7 cellular contexts compared by ENCODE assay signal in the genomic region with DNA sequence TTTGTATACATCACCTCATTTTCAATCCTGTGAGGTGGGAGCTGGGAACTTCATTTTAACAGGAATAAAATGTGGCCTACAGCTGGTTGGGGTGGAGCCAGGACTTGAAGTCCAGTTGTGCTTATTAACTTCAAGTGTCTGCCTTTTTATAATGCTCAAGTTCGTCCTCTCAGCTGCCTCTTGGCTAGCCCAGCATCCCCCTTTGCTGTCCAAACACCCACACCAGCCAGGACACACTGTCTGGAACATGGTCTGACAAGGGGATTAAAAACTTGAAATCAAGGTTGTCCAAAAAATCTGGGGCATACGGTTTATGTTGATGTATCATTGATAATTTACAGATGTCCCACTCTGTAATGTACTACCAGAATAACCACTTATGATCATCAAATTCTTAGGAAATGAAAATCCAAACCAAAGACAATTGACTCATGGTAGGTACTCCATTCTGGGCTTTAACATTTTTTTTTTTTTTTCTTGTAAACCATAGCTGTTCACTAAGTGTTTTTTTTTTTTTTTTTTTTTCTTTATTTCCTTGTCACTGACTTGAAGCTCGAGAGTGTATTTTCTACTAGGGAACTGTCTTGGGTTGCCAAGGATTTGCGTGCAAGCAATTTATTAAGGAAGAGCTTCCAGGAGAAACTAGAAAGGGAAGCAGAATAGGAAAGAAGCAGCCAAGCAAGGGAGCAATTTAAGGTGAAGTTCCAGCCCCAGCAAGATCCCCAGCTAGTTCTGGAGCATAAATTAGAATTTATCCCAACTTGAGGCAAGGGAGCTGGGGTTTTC.
DNase-seq lines count a peak whose midpoint lies in the region; ATAC-seq and TF ChIP-seq lines count a peak whose summit lies in the region.

No MANE protein-coding gene starts in this region.

- DNase-seq in GM23248: peak; percentile 76
- peak; percentile 25 to 52 for DNase-seq in SJCRH30
- DNase-seq in neural progenitor cell (ENCODE audit: low spot score): no peak
- no peak for DNase-seq in cerebellar cortex (ENCODE audit: low spot score)

- WGBS in GM23248 (ENCODE audit: low coverage in 1 of 2, low lambda C conversion rate in 2 of 2, missing lambda C conversion rate in 2 of 2), 2 experiments: 0 to 2% methylated on average over 4 of the region's 4 CpGs

- H4K20me1 ChIP-seq in GM23248 (ENCODE audit: insufficient read depth) (no peaks in the 10 kb centered on the region), neural progenitor cell (ENCODE audit: low read depth) (no peaks in the 10 kb centered on the region)

- H3K4me2 ChIP-seq in GM23248 (ENCODE audit: unreplicated experiment): peak overlapping the region; percentile 82
- peak overlapping the region; percentile 39 for H3K4me2 ChIP-seq in neural progenitor cell

- H3F3A ChIP-seq in GM23248 (ENCODE audit: insufficient read depth) (peaks cover 22% of the 10 kb centered on the region), neural progenitor cell (ENCODE audit: low read depth) (no peaks in the 10 kb centered on the region)

- peak overlapping the region; percentile 73 for H3K4me3 ChIP-seq in GM23248
- peak overlapping the region; percentile 68 for H3K4me3 ChIP-seq in SJCRH30
- H3K4me3 ChIP-seq in neural progenitor cell: no peak overlapping the region

- no peaks in the 10 kb centered on the region for H3K79me2 ChIP-seq in GM23248 (ENCODE audit: insufficient read depth)
- H3K79me2 ChIP-seq in neural progenitor cell (ENCODE audit: low read depth): no peaks in the 10 kb centered on the region

- H3K36me3 ChIP-seq in GM23248 (ENCODE audit: low read depth) (no peaks in the 10 kb centered on the region), SJCRH30 (no peaks in the 10 kb centered on the region), neural progenitor cell (no peaks in the 10 kb centered on the region)

- H3K27me3 Mint-ChIP-seq in neural progenitor cell (ENCODE audit: insufficient read depth, low read depth): peaks cover 8% of the 10 kb centered on the region

- no peaks in the 10 kb centered on the region for H3K27me3 ChIP-seq in GM23248 (replicated peaks; ENCODE audit: insufficient read depth)
- H3K27me3 ChIP-seq in SJCRH30: no peaks in the 10 kb centered on the region
- peaks cover 28% of the 10 kb centered on the region for H3K27me3 ChIP-seq in neural progenitor cell

- no peak for TF ChIP-seq CTCF in neural progenitor cell (IDR thresholded peaks at IDR 0.05)

- in situ Hi-C loops in GM23248 (cut with MboI): no loop called here

- H2AFZ ChIP-seq in GM23248 (peak overlapping the region; percentile 88), neural progenitor cell (replicated peaks) (peak overlapping the region; percentile 93)

- H3K4me1 ChIP-seq in GM23248 (ENCODE audit: insufficient read depth) (peaks cover 13% of the 10 kb centered on the region), SJCRH30 (peaks cover 9% of the 10 kb centered on the region), neural progenitor cell (peaks cover 7% of the 10 kb centered on the region)

- H3K27ac ChIP-seq in GM23248: peak overlapping the region; percentile 91
- peak overlapping the region; percentile 72 for H3K27ac ChIP-seq in SJCRH30
- H3K27ac ChIP-seq in neural progenitor cell: no peak overlapping the region

- ATAC-seq in esophagus mucosa (peak; percentile 7), HG03457 (IDR thresholded peaks at IDR 0.05; ENCODE audit: unreplicated experiment) (no peak), HG03354 (IDR thresholded peaks at IDR 0.05; ENCODE audit: poor library complexity, severe bottlenecking, unreplicated experiment) (no peak)

- no peaks in the 10 kb centered on the region for H3K36me3 Mint-ChIP-seq in neural progenitor cell

- no peaks in the 10 kb centered on the region for H3K9me3 ChIP-seq in GM23248 (ENCODE audit: low read depth)
- no peaks in the 10 kb centered on the region for H3K9me3 ChIP-seq in SJCRH30 (replicated peaks)
- H3K9me3 ChIP-seq in neural progenitor cell (ENCODE audit: low read depth): no peaks in the 10 kb centered on the region

- H3K9ac ChIP-seq in GM23248: peak overlapping the region; percentile 82
- no peak overlapping the region for H3K9ac ChIP-seq in neural progenitor cell

- peaks cover 12% of the 10 kb centered on the region for H3K9me3 Mint-ChIP-seq in neural progenitor cell

- peak overlapping the region; percentile 76 for H3K27ac Mint-ChIP-seq in neural progenitor cell

- H3K4me1 Mint-ChIP-seq in neural progenitor cell: peaks cover 15% of the 10 kb centered on the region

- H3K4me3 Mint-ChIP-seq in neural progenitor cell: peak overlapping the region; percentile 79

- no peaks in the 10 kb centered on the region for H3K9me2 ChIP-seq in GM23248 (ENCODE audit: insufficient read depth)

Comparison
In these comparisons a context has a peak if more than half of its experiments do, and no peak if none do; other contexts are left out.
1. DNase-seq: peak in GM23248 (single experiment) and SJCRH30 (2 of 2); none in neural progenitor cell (single experiment) and cerebellar cortex (single experiment).